ENCODE assay signal across 18 cellular contexts in the genomic region with DNA sequence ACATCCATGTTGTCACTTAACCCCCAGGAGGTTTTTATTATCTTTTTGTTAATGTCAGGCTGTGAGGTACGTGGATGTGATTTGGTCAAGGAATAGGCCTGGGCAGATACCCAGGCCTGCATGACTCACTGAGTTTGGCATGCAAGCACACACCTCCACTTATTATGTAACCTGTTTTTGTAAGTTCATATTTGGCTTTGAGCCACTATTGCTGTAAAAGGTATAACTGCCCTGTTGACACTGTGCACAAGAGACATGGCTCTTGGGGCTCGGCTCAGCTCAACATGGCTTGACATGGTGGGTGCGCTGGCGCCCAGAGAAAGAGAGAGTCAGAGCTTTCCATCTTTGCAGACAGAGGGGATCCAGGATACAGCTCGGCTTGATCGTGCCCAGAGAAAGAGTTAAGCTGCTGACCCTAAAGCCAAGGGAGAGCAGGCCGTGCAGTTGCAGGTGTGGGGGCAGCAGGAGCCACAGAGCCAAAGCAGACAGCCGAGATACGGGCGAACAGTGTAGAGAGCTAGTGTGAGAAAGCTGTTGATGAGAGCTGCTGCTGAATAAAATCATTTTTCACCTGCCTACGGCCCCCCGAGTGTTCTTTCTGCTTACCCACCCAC.
DNase-seq lines count a peak whose midpoint lies in the region; ATAC-seq, FAIRE-seq and TF ChIP-seq lines count a peak whose summit lies in the region.
"Had no signal": no experiment of that assay in that cellular context is flagged by ENCODE, and none has a peak within 500 bp of the region (broad histone marks: within the 10 kb centered on the region; RNA-seq: fewer than 3 reads in every experiment).

No MANE protein-coding gene starts in this region.

- TF ChIP-seq CTCF in fibroblast of the aortic adventitia (IDR thresholded peaks at IDR 0.05; ENCODE audit: insufficient read depth, low read length) (no peak), pancreas (IDR thresholded peaks at IDR 0.05) (no peak), endodermal cell (conservative IDR thresholded peaks at IDR 0.05) (no peak)

- no peaks in the 10 kb centered on the region for H3K27me3 ChIP-seq in pancreas
- no peaks in the 10 kb centered on the region for H3K27me3 ChIP-seq in aorta (ENCODE audit: control insufficient read depth in 1 of 2, insufficient read depth in 2 of 2, low read length in 1 of 2)
- H3K27me3 ChIP-seq in endodermal cell (ENCODE audit: control insufficient read depth, insufficient read depth, low read length, poor library complexity, severe bottlenecking), result no peaks in the 10 kb centered on the region
- H3K27me3 ChIP-seq: hepatocyte had no signal

- H3K9me3 ChIP-seq in pancreas, result no peaks in the 10 kb centered on the region
- H3K9me3 ChIP-seq in aorta (ENCODE audit: control insufficient read depth, low read length), result no peaks in the 10 kb centered on the region
- no peaks in the 10 kb centered on the region for H3K9me3 ChIP-seq in endodermal cell (ENCODE audit: control insufficient read depth, low read length)

- H3K9ac ChIP-seq in endodermal cell (ENCODE audit: extremely low read depth, low read length, poor library complexity, severe bottlenecking), result no peak overlapping the region
- H3K9ac ChIP-seq: KMS-11 had no signal

- in situ Hi-C loops in G401 (cut with HindIII; ENCODE audit: low sequenced_read_pairs), result no loop called here

- no peak overlapping the region for H3K4me3 ChIP-seq in fibroblast of the aortic adventitia (ENCODE audit: low read depth, low read length)
- H3K4me3 ChIP-seq in pancreas, result no peak overlapping the region
- no peak overlapping the region for H3K4me3 ChIP-seq in aorta (ENCODE audit: low read length in 2 of 2)
- no peak overlapping the region for H3K4me3 ChIP-seq in endodermal cell (ENCODE audit: low read length)
- H3K4me3 ChIP-seq: hepatocyte had no signal

- FAIRE-seq in pancreas (lab: Jason Lieb, UNC), result no peak

- peak overlapping the region in 1 of 4 donors; percentile 40 for H3K27ac ChIP-seq in pancreas
- H3K27ac ChIP-seq in aorta (ENCODE audit: low read depth in 1 of 2, low read length in 2 of 2), result no peak overlapping the region
- H3K27ac ChIP-seq in endodermal cell (ENCODE audit: low read depth, low read length), result no peak overlapping the region
- H3K27ac ChIP-seq: hepatocyte, KMS-11 had no signal

- no peaks in the 10 kb centered on the region for H3K9me3 Mint-ChIP-seq in endodermal cell
- H3K9me3 Mint-ChIP-seq: activated B cell treated with CpG ODN at 0.5 μM for 24 hours had no signal

- WGBS in pancreas, 2 donors, result 62% methylated on average over 12 of the region's 12 CpGs; no CpG with 5 or more reads in 1 of the 2 donors
- 68% methylated on average over 12 of the region's 12 CpGs; no CpG with 5 or more reads in 1 of the 2 donors for WGBS in aorta, 2 donors
- WGBS in endodermal cell (ENCODE audit: insufficient coverage in 1 of 2, insufficient read length in 1 of 2), 2 experiments, result 93 to 99% methylated on average over 9 to 12 of the region's 12 CpGs

- no peaks in the 10 kb centered on the region for H3K27me3 Mint-ChIP-seq in endodermal cell (ENCODE audit: insufficient read depth)
- H3K27me3 Mint-ChIP-seq: activated B cell treated with CpG ODN at 0.5 μM for 24 hours, T-cell had no signal

- H3K27ac Mint-ChIP-seq in endodermal cell, result no peak overlapping the region
- H3K27ac Mint-ChIP-seq: activated B cell treated with CpG ODN at 0.5 μM for 24 hours, naive B cell, T-cell had no signal

- H3K36me3 ChIP-seq in pancreas (no peaks in the 10 kb centered on the region), aorta (ENCODE audit: control insufficient read depth in 1 of 2, insufficient read depth in 2 of 2, low read length in 1 of 2) (no peaks in the 10 kb centered on the region), endodermal cell (ENCODE audit: control insufficient read depth, insufficient read depth, low read length) (no peaks in the 10 kb centered on the region)

- no peak overlapping the region for H3K4me3 Mint-ChIP-seq in endodermal cell
- H3K4me3 Mint-ChIP-seq: activated B cell treated with CpG ODN at 0.5 μM for 24 hours, T-cell had no signal

- peak; percentile 75 to 95 (median 84) for ATAC-seq in pancreas
- ATAC-seq in HG03196 (IDR thresholded peaks at IDR 0.05; ENCODE audit: unreplicated experiment), result no peak
- no peak for ATAC-seq in aorta (ENCODE audit: low FRiP score)
- ATAC-seq: left ventricle myocardium superior, T-cell had no signal

- DNase-seq in G401 (ENCODE audit: low spot score) (peak; percentile 47), RPMI8226 (peak; percentile 66), fibroblast of the aortic adventitia (ENCODE audit: low read depth) (peak; percentile 1), pancreas (peak in 3 of 6 donors; percentile 31 to 46 (median 36)), aorta (no peak), NCI-H187 (lab: John Stamatoyannopoulos, UW) (no peak), endodermal cell (no peak)
- DNase-seq: activated B cell treated with CpG ODN at 0.5 μM for 24 hours, AML-193, dermis blood vessel endothelial cell, left ventricle myocardium superior, naive B cell, NCI-H1436, NCI-H510A treated with DMSO at 0.1 percent for 48 hours, T-cell had no signal

- no peaks in the 10 kb centered on the region for H3K4me1 Mint-ChIP-seq in endodermal cell
- H3K4me1 Mint-ChIP-seq: activated B cell treated with CpG ODN at 0.5 μM for 24 hours, naive B cell, T-cell had no signal

- H3K4me1 ChIP-seq in pancreas, result no peaks in the 10 kb centered on the region
- H3K4me1 ChIP-seq in aorta (ENCODE audit: control insufficient read depth in 1 of 2, insufficient read depth in 2 of 2, low read length in 2 of 2), result no peaks in the 10 kb centered on the region
- no peaks in the 10 kb centered on the region for H3K4me1 ChIP-seq in endodermal cell (ENCODE audit: control insufficient read depth, insufficient read depth, low read length)

- intact Hi-C loops in pancreas (cut with DNase I) (no loop called here), aorta (cut with DNase I) (no loop called here)

- peaks cover 29% of the 10 kb centered on the region for H3K36me3 Mint-ChIP-seq in endodermal cell (ENCODE audit: low read depth)
- H3K36me3 Mint-ChIP-seq: naive B cell, T-cell had no signal

Comparison
In these comparisons a context has a peak if more than half of its experiments do, and no peak if none do; other contexts are left out.
1. DNase-seq: peak in G401 (single experiment), RPMI8226 (single experiment) and fibroblast of the aortic adventitia (single experiment); none in aorta (0 of 2), NCI-H187 (0 of 2) and endodermal cell (single experiment).
2. ATAC-seq: peak in pancreas (4 of 4); none in HG03196 (single experiment) and aorta (single experiment).